Comparison of ENCODE assay signal across 8 cellular contexts in the genomic region with DNA sequence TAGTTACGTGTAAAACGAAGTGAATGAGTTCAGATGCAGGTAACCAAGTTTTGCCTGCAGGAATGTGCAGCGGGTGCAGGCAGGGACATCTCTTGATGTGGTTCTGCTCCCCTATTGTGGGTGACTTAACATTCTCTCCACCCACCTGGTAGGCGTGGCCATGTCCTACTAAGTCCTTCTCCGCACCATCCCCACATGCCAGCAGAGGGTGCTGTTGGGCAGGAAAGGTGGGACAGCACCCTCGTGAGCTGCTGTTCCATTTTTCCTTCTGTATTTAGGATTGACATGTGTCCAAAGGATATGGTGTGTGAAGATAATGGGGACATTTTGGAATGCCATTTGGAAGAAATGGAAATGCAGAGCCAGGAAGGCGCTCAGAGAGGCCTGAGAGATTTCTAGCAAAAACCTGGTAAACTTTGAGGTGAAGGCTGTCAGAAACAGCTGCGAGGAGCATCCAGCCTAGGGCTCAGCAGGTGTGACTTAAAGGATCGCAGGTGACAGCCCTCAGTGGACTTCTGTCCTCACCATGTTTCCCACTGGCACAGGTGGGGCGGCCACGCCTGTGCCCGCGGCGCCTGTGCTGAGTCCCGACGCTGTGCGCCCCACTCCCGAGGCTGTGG. TPM values are rescaled to one million over a fixed set of nuclear protein-coding genes. Genes with fewer than 3 reads are reported as not detected.
DNase-seq lines count a peak whose midpoint lies in the region; ATAC-seq and TF ChIP-seq lines count a peak whose summit lies in the region.

No MANE protein-coding gene starts in this region.

- H3K9ac ChIP-seq in SK-N-SH: no peak overlapping the region

- H3K9me2 ChIP-seq in SK-N-SH: no peaks in the 10 kb centered on the region

- no peak overlapping the region; the same call in 1 of the 2 replicates for H3K4me3 ChIP-seq in GM06990 (replicated peaks; ENCODE audit: low read depth, low read length)
- H3K4me3 ChIP-seq in SK-N-SH (ENCODE audit: low read depth in 2 of 2, low read length in 1 of 2): peak overlapping the region; percentile 57 to 67

- peak in 1 of 2 experiments; percentile 48; a peak in 1 of 4 replicates for TF ChIP-seq EP300 in SK-N-SH (IDR thresholded peaks at IDR 0.05; ENCODE audit: borderline replicate concordance in 1 of 2, low read depth in 1 of 2, low read length in 1 of 2)

- WGBS in SK-N-SH (ENCODE audit: low lambda C conversion rate): 1% methylated on average over 16 of the region's 18 CpGs

- no peaks in the 10 kb centered on the region for H4K20me1 ChIP-seq in SK-N-SH (ENCODE audit: insufficient read depth)

- H3K27ac ChIP-seq in SK-N-SH (ENCODE audit: low read depth in 2 of 2, low read length in 1 of 2): no peak overlapping the region; a peak in 1 of 4 replicates
- peak overlapping the region; percentile 17 for H3K27ac ChIP-seq in temporal lobe (ENCODE audit: low read depth, low read length)

- peaks cover 4% of the 10 kb centered on the region for H3F3A ChIP-seq in SK-N-SH (replicated peaks; ENCODE audit: insufficient read depth)

- H3K4me1 ChIP-seq in SK-N-SH (ENCODE audit: control insufficient read depth in 1 of 2, insufficient read depth in 2 of 2, low read depth in 1 of 2, low read length in 1 of 2): peaks cover 0 to 27% of the 10 kb centered on the region in 2 experiments; a peak in 2 of 4 replicates

- H3K27me3 Mint-ChIP-seq in activated naive CD8-positive, alpha-beta T cell: peaks cover 3% of the 10 kb centered on the region

- H3K9me3 ChIP-seq in SK-N-SH: no peaks in the 10 kb centered on the region

- H3K27me3 ChIP-seq in GM06990 (replicated peaks; ENCODE audit: control insufficient read depth, insufficient read depth, low read length) (no peaks in the 10 kb centered on the region; the same call in 1 of the 2 replicates), SK-N-SH (ENCODE audit: insufficient read depth) (no peaks in the 10 kb centered on the region; the same call in 1 of the 2 replicates)

- H3K4me2 ChIP-seq in SK-N-SH: peak overlapping the region; percentile 91

- H3K79me2 ChIP-seq in SK-N-SH (ENCODE audit: insufficient read depth): no peaks in the 10 kb centered on the region

- H2AFZ ChIP-seq in SK-N-SH (ENCODE audit: low read depth): peak overlapping the region; percentile 89

- TF ChIP-seq RAD21 in SK-N-SH (IDR thresholded peaks at IDR 0.05; ENCODE audit: low read length): peak; percentile 99

- H3K4me3 Mint-ChIP-seq in activated naive CD8-positive, alpha-beta T cell: peak overlapping the region; percentile 97

- peak overlapping the region; percentile 67 for H3K27ac Mint-ChIP-seq in activated naive CD8-positive, alpha-beta T cell

- DNase-seq in GM06990 (ENCODE audit: extremely low read depth, insufficient read length) (peak; percentile 72), NAMALWA (ENCODE audit: low spot score) (peak; percentile 97), SK-N-SH (peak; percentile 93), head of caudate nucleus (peak; percentile 91 to 99 (median 97)), omental fat pad (ENCODE audit: low spot score) (peak; percentile 99)

- POLR2A ChIA-PET in SK-N-SH (lab: Yijun Ruan, JAX): interaction anchor here (0.8 to 1.7 kb wide), 4 partner anchors 17 to 87 kb away, joined by 3 to 9 read pairs (median 4); a partner anchor contains a TSS

- no peaks in the 10 kb centered on the region for H3K36me3 Mint-ChIP-seq in activated naive CD8-positive, alpha-beta T cell

- no peaks in the 10 kb centered on the region for H3K9me3 Mint-ChIP-seq in activated naive CD8-positive, alpha-beta T cell (ENCODE audit: low read depth)

- peaks cover 6% of the 10 kb centered on the region for H3K4me1 Mint-ChIP-seq in activated naive CD8-positive, alpha-beta T cell (ENCODE audit: low read depth)

- peak; percentile 93 for ATAC-seq in HG02571 (IDR thresholded peaks at IDR 0.05; ENCODE audit: unreplicated experiment)
- ATAC-seq in omental fat pad (ENCODE audit: low FRiP score): peak; percentile 95

- no peaks in the 10 kb centered on the region for H3K36me3 ChIP-seq in GM06990 (ENCODE audit: control insufficient read depth, insufficient read depth, low read length)
- H3K36me3 ChIP-seq in SK-N-SH (replicated peaks in 1 of 2; ENCODE audit: control insufficient read depth in 1 of 2, insufficient read depth in 2 of 2, low read length in 1 of 2): no peaks in the 10 kb centered on the region

- intact Hi-C loops in head of caudate nucleus (cut with DNase I): loop anchor here (2.0 kb wide), 1 partner anchor 86 kb away; no protein-coding TSS in a partner anchor

- CTCF ChIA-PET in SK-N-SH (lab: Yijun Ruan, JAX): interaction anchor here (0.6 to 11.4 kb wide), 50 partner anchors 8 to 724 kb away, joined by 3 to 150 read pairs (median 4); a partner anchor contains a TSS

- peak; percentile 96 for TF ChIP-seq CTCF in GM06990 (IDR thresholded peaks at IDR 0.05; ENCODE audit: insufficient read depth, low read length, poor library complexity, severe bottlenecking)
- TF ChIP-seq CTCF in SK-N-SH (IDR thresholded peaks at IDR 0.05): peak; percentile 95
- TF ChIP-seq CTCF in omental fat pad (IDR thresholded peaks at IDR 0.05): peak in 2 of 3 donors; percentile 74 to 86

TF ChIP-seq in SK-N-SH, 30 proteins besides CTCF, POLR2A, EP300 and RAD21 (continues in another document):
- TF ChIP-seq ELF1 (IDR thresholded peaks at IDR 0.05): no peak
- TF ChIP-seq SMC3 (IDR thresholded peaks at IDR 0.05; ENCODE audit: low read depth, low read length): peak; percentile 94
- no peak for TF ChIP-seq TAF1 (IDR thresholded peaks at IDR 0.05; ENCODE audit: borderline replicate concordance, low read depth, low read length)
- no peak for TF ChIP-seq TCF12 (IDR thresholded peaks at IDR 0.05)
- TF ChIP-seq, protein P1, sequence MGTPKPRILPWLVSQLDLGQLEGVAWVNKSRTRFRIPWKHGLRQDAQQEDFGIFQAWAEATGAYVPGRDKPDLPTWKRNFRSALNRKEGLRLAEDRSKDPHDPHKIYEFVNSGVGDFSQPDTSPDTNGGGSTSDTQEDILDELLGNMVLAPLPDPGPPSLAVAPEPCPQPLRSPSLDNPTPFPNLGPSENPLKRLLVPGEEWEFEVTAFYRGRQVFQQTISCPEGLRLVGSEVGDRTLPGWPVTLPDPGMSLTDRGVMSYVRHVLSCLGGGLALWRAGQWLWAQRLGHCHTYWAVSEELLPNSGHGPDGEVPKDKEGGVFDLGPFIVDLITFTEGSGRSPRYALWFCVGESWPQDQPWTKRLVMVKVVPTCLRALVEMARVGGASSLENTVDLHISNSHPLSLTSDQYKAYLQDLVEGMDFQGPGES (IDR thresholded peaks at IDR 0.05; ENCODE audit: low read depth, low read length): no peak
- peak; percentile 45; the same call in 1 of the 2 replicates for TF ChIP-seq RFX5 (IDR thresholded peaks at IDR 0.05; ENCODE audit: low read length)
- no peak for TF ChIP-seq GABPA (IDR thresholded peaks at IDR 0.05; ENCODE audit: low read depth)
- TF ChIP-seq, protein P2, sequence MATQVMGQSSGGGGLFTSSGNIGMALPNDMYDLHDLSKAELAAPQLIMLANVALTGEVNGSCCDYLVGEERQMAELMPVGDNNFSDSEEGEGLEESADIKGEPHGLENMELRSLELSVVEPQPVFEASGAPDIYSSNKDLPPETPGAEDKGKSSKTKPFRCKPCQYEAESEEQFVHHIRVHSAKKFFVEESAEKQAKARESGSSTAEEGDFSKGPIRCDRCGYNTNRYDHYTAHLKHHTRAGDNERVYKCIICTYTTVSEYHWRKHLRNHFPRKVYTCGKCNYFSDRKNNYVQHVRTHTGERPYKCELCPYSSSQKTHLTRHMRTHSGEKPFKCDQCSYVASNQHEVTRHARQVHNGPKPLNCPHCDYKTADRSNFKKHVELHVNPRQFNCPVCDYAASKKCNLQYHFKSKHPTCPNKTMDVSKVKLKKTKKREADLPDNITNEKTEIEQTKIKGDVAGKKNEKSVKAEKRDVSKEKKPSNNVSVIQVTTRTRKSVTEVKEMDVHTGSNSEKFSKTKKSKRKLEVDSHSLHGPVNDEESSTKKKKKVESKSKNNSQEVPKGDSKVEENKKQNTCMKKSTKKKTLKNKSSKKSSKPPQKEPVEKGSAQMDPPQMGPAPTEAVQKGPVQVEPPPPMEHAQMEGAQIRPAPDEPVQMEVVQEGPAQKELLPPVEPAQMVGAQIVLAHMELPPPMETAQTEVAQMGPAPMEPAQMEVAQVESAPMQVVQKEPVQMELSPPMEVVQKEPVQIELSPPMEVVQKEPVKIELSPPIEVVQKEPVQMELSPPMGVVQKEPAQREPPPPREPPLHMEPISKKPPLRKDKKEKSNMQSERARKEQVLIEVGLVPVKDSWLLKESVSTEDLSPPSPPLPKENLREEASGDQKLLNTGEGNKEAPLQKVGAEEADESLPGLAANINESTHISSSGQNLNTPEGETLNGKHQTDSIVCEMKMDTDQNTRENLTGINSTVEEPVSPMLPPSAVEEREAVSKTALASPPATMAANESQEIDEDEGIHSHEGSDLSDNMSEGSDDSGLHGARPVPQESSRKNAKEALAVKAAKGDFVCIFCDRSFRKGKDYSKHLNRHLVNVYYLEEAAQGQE (IDR thresholded peaks at IDR 0.05; ENCODE audit: low read depth, low read length): no peak
- peak; percentile 96 for TF ChIP-seq MXI1 (IDR thresholded peaks at IDR 0.05; ENCODE audit: low read depth, low read length)
- no peak for TF ChIP-seq RXRA (IDR thresholded peaks at IDR 0.05; ENCODE audit: borderline replicate concordance, low read depth)
- TF ChIP-seq, protein P3, sequence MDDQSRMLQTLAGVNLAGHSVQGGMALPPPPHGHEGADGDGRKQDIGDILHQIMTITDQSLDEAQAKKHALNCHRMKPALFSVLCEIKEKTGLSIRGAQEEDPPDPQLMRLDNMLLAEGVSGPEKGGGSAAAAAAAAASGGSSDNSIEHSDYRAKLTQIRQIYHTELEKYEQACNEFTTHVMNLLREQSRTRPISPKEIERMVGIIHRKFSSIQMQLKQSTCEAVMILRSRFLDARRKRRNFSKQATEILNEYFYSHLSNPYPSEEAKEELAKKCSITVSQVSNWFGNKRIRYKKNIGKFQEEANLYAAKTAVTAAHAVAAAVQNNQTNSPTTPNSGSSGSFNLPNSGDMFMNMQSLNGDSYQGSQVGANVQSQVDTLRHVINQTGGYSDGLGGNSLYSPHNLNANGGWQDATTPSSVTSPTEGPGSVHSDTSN (IDR thresholded peaks at IDR 0.05): 0 out of 2 replicates have a peak, but pooled peaks have one; percentile 40
- no peak for TF ChIP-seq FOXM1 (IDR thresholded peaks at IDR 0.05; ENCODE audit: low read depth)
- no peak for TF ChIP-seq NRF1 (IDR thresholded peaks at IDR 0.05; ENCODE audit: low read depth, low read length)
- TF ChIP-seq RCOR1 (IDR thresholded peaks at IDR 0.05; ENCODE audit: low read length): peak; percentile 48; the same call in 1 of the 2 replicates
- no peak for TF ChIP-seq FOSL2 (IDR thresholded peaks at IDR 0.05; ENCODE audit: borderline replicate concordance, low read depth)
- no peak for TF ChIP-seq POLR2AphosphoS5 (IDR thresholded peaks at IDR 0.05; ENCODE audit: low read depth, low read length)
- no peak for TF ChIP-seq TEAD4 (IDR thresholded peaks at IDR 0.05; ENCODE audit: borderline replicate concordance, insufficient read depth)

RNA-seq across cellular contexts. Expression of a gene that starts 26.2 kb away (rescaled TPM):
- polyA plus RNA-seq in SK-N-SH (2012; rRNA removed): 0.56 and 1.1 TPM in 2 replicates
- 0.58 and 1.00 TPM in 2 replicates for polyA plus RNA-seq in SK-N-SH (2012; cell fraction: cytosol; rRNA removed)
- polyA plus RNA-seq in SK-N-SH (2012; cell fraction: nucleus; rRNA removed): 2.7 and 4.1 TPM in 2 replicates
- total RNA-seq in omental fat pad (100 to 1,000 TPM in 1 of 4 donors, 10 to 100 TPM in 3; 12.8 to 169 (median 41.5) TPM), temporal lobe (120 TPM)
